8 cellular contexts compared by ENCODE assay signal in genomic region chr7:44081266-44081748, GRCh38. TPM values are rescaled to one million over a fixed set of nuclear protein-coding genes. Genes with fewer than 3 reads are reported as not detected.
DNase-seq lines count a peak whose midpoint lies in the region; ATAC-seq and TF ChIP-seq lines count a peak whose summit lies in the region.

No MANE protein-coding gene starts in this region.

- H3K36me3 Mint-ChIP-seq in CD14-positive monocyte: peaks cover 47 to 48% of the 10 kb centered on the region in 2 donors
- peaks cover 9% of the 10 kb centered on the region for H3K36me3 Mint-ChIP-seq in natural killer cell

- H3K9me3 Mint-ChIP-seq in CD14-positive monocyte (no peaks in the 10 kb centered on the region), natural killer cell (no peaks in the 10 kb centered on the region)

- TF ChIP-seq POLR2A in breast epithelium (IDR thresholded peaks at IDR 0.05) (no peak), lower leg skin (IDR thresholded peaks at IDR 0.05) (no peak)

- peak overlapping the region; percentile 94 for H3K4me2 ChIP-seq in Loucy (ENCODE audit: low read depth, low read length, poor library complexity, severe bottlenecking)

- peak overlapping the region; percentile 78 to 93 for H3K4me3 Mint-ChIP-seq in CD14-positive monocyte
- H3K4me3 Mint-ChIP-seq in natural killer cell: peak overlapping the region; percentile 94

- H3K27ac Mint-ChIP-seq in CD14-positive monocyte (peak overlapping the region; percentile 91 to 98 (median 94)), natural killer cell (peak overlapping the region; percentile 93)

- H3K36me3 ChIP-seq in Loucy (ENCODE audit: insufficient read depth, low read length): peaks cover 27% of the 10 kb centered on the region; the same call in 1 of the 2 replicates
- H3K36me3 ChIP-seq in breast epithelium: no peaks in the 10 kb centered on the region
- peaks cover 2% of the 10 kb centered on the region for H3K36me3 ChIP-seq in H7 (replicated peaks; ENCODE audit: control insufficient read depth, insufficient read depth, low read length)

- peaks cover 25% of the 10 kb centered on the region for H3K4me1 Mint-ChIP-seq in CD14-positive monocyte
- H3K4me1 Mint-ChIP-seq in natural killer cell: peaks cover 36 to 38% of the 10 kb centered on the region in 2 donors

- 50 to 51% methylated on average over 9 of the region's 9 CpGs for WGBS in lower leg skin, 2 donors

- H3K9me3 ChIP-seq in Loucy (ENCODE audit: insufficient read depth, low read depth, low read length): no peaks in the 10 kb centered on the region
- H3K9me3 ChIP-seq in breast epithelium: no peaks in the 10 kb centered on the region

- peaks cover 51% of the 10 kb centered on the region for H3K79me2 ChIP-seq in Loucy (ENCODE audit: insufficient read depth, low read length)

- H3K27me3 Mint-ChIP-seq in CD14-positive monocyte (ENCODE audit: low read depth in 3 of 3) (peaks cover 0 to 11% (median 1%) of the 10 kb centered on the region in 3 donors), natural killer cell (ENCODE audit: low read depth in 2 of 2) (no peaks in the 10 kb centered on the region)

- peak overlapping the region; percentile 84 to 91 for H3K27ac ChIP-seq in breast epithelium

- H3K4me3 ChIP-seq in Loucy (ENCODE audit: low read length, poor library complexity, severe bottlenecking): peak overlapping the region; percentile 92
- peak overlapping the region; percentile 64 to 96 (median 74) for H3K4me3 ChIP-seq in breast epithelium
- H3K4me3 ChIP-seq in H7 (ENCODE audit: insufficient read depth, low read depth, low read length): no peak overlapping the region
- H3K4me3 ChIP-seq in lower leg skin (ENCODE audit: low read depth, poor library complexity, severe bottlenecking): no peak overlapping the region

- no peak for TF ChIP-seq CTCF in CD14-positive monocyte (IDR thresholded peaks at IDR 0.05)
- peak; percentile 24; the same call in 1 of the 2 replicates for TF ChIP-seq CTCF in Loucy (conservative IDR thresholded peaks at IDR 0.05; ENCODE audit: low read length)
- TF ChIP-seq CTCF in breast epithelium (IDR thresholded peaks at IDR 0.05): no peak
- TF ChIP-seq CTCF in natural killer cell (IDR thresholded peaks at IDR 0.05): no peak
- no peak for TF ChIP-seq CTCF in lower leg skin (IDR thresholded peaks at IDR 0.05)

- ATAC-seq in natural killer cell (no peak), HG03135 (IDR thresholded peaks at IDR 0.05; ENCODE audit: unreplicated experiment) (no peak)

- H3K9ac ChIP-seq in Loucy (ENCODE audit: low read depth, low read length, poor library complexity, severe bottlenecking): peak overlapping the region; percentile 91

- intact Hi-C loops in CD14-positive monocyte (cut with micrococcal nuclease) (loop anchor here (5.0 to 10.0 kb wide), 3 partner anchors 41 to 411 kb away; partner anchors contain the start of genes POLD2 (in 2 of the 2) and NUDCD3 (in 1 of the 2)), breast epithelium (cut with DNase I; ENCODE audit: low total_unique reads) (no loop called here), natural killer cell (cut with micrococcal nuclease) (loop anchor here (5.0 kb wide), 3 partner anchors 34 to 1031 kb away; partner anchors contain the start of genes TBRG4 and YKT6), lower leg skin (cut with DNase I; ENCODE audit: low total_unique reads) (no loop called here)

- DNase-seq in CD14-positive monocyte (ENCODE audit: low spot score): no peak
- DNase-seq in breast epithelium (ENCODE audit: low spot score in 2 of 2): no peak
- no peak for DNase-seq in natural killer cell
- DNase-seq in H7: no peak
- DNase-seq in lower leg skin (ENCODE audit: low spot score in 2 of 2): no peak
- no peak for DNase-seq in hepatic stellate cell (ENCODE audit: low spot score)

- H3K4me1 ChIP-seq in Loucy (ENCODE audit: insufficient read depth, low read length, poor library complexity, severe bottlenecking) (peaks cover 66% of the 10 kb centered on the region), breast epithelium (no peaks in the 10 kb centered on the region)

- no peaks in the 10 kb centered on the region for H3K27me3 ChIP-seq in Loucy (ENCODE audit: insufficient read depth, low read length, poor library complexity, severe bottlenecking)
- H3K27me3 ChIP-seq in breast epithelium: no peaks in the 10 kb centered on the region
- H3K27me3 ChIP-seq in H7 (ENCODE audit: control insufficient read depth, insufficient read depth, low read length): peaks cover 2% of the 10 kb centered on the region; the same call in 1 of the 2 replicates

- peaks cover 12% of the 10 kb centered on the region for H4K20me1 ChIP-seq in Loucy (ENCODE audit: insufficient read depth, low read length, poor library complexity, severe bottlenecking)

- H3K9me2 ChIP-seq in Loucy (replicated peaks; ENCODE audit: low read depth, low read length): no peaks in the 10 kb centered on the region

- H3F3A ChIP-seq in Loucy (ENCODE audit: low read depth): no peaks in the 10 kb centered on the region

- H2AFZ ChIP-seq in Loucy (ENCODE audit: low read length): peak overlapping the region; percentile 56; the same call in 1 of the 2 replicates

RNA-seq across cellular contexts. Expression of gene POLM, which starts 1.0 kb away (rescaled TPM):
- polyA plus RNA-seq in CD14-positive monocyte: 1 to 10 TPM; 4.8 TPM
- total RNA-seq in breast epithelium (10 to 100 TPM; 22.4 to 44.8 (median 31.1) TPM), natural killer cell (10 to 100 TPM; 41.7 to 74.1 (median 50.9) TPM), lower leg skin (100 to 1,000 TPM in 1 of 4 donors, 10 to 100 TPM in 3; 31.0 to 110 (median 43.6) TPM)
- 16.9 and 17.0 TPM in 2 replicates for total RNA-seq in H7 (2014; rRNA removed; shearing (Covaris generic))

RNA-seq across cellular contexts. Expression of gene PGAM2, which starts 15.9 kb away (rescaled TPM):
- polyA plus RNA-seq in CD14-positive monocyte: not detected
- under 1 TPM; 0.64 to 0.73 (median 0.66) TPM for total RNA-seq in breast epithelium
- 1 to 10 TPM; 1.0 to 1.9 (median 1.5) TPM for total RNA-seq in natural killer cell
- 2.7 and 4.5 TPM in 2 replicates for total RNA-seq in H7 (2014; rRNA removed; shearing (Covaris generic))
- 1 to 10 TPM in 3 of 4 donors, under 1 TPM in 1; 0.75 to 7.9 (median 3.6) TPM for total RNA-seq in lower leg skin

RNA-seq across cellular contexts. Expression of gene AEBP1, which starts 22.8 kb away (rescaled TPM):
- polyA plus RNA-seq in CD14-positive monocyte: not detected
- total RNA-seq in breast epithelium (100 to 1,000 TPM in 2 of 3 donors, 10 to 100 TPM in 1; 85.6 to 300 (median 145) TPM), natural killer cell (1 to 10 TPM; 3.3 to 9.0 (median 6.4) TPM), lower leg skin (100 to 1,000 TPM in 1 of 4 donors, 10 to 100 TPM in 3; 52.6 to 134 (median 54.6) TPM)
- total RNA-seq in H7 (2014; rRNA removed; shearing (Covaris generic)): 12.9 and 15.8 TPM in 2 replicates

RNA-seq across cellular contexts. Expression of gene DBNL, which starts 36.8 kb away (rescaled TPM):
- 100 to 1,000 TPM; 304 to 321 TPM for polyA plus RNA-seq in CD14-positive monocyte
- 100 to 1,000 TPM in 2 of 3 donors, 10 to 100 TPM in 1; 90.8 to 110 (median 102) TPM for total RNA-seq in breast epithelium
- total RNA-seq in natural killer cell: 100 to 1,000 TPM; 123 to 129 (median 129) TPM
- 43.0 and 63.8 TPM in 2 replicates for total RNA-seq in H7 (2014; rRNA removed; shearing (Covaris generic))
- total RNA-seq in lower leg skin: 100 to 1,000 TPM in 3 of 4 donors, 10 to 100 TPM in 1; 81.3 to 122 (median 106) TPM

RNA-seq across cellular contexts. Expression of gene POLD2, which starts 42.0 kb away (rescaled TPM):
- polyA plus RNA-seq in CD14-positive monocyte: 10 to 100 TPM; 24.1 to 25.7 TPM
- total RNA-seq in breast epithelium (10 to 100 TPM; 38.9 to 49.8 (median 39.7) TPM), natural killer cell (10 to 100 TPM; 30.1 to 38.3 (median 38.1) TPM), lower leg skin (10 to 100 TPM; 50.8 to 69.0 (median 58.7) TPM)
- 134 and 136 TPM in 2 replicates for total RNA-seq in H7 (2014; rRNA removed; shearing (Covaris generic))

Comparison
In these comparisons a context has a peak if more than half of its experiments do, and no peak if none do; other contexts are left out.
1. H3K4me3 ChIP-seq: peak in Loucy (single experiment) and breast epithelium (3 of 3); none in H7 (single experiment) and lower leg skin (single experiment).
2. intact Hi-C loops: an anchor here in CD14-positive monocyte (5.0 to 10.0 kb wide) and natural killer cell (5.0 kb wide); none called in breast epithelium and lower leg skin.